ENCODE assay signal across 25 cellular contexts in the genomic region with DNA sequence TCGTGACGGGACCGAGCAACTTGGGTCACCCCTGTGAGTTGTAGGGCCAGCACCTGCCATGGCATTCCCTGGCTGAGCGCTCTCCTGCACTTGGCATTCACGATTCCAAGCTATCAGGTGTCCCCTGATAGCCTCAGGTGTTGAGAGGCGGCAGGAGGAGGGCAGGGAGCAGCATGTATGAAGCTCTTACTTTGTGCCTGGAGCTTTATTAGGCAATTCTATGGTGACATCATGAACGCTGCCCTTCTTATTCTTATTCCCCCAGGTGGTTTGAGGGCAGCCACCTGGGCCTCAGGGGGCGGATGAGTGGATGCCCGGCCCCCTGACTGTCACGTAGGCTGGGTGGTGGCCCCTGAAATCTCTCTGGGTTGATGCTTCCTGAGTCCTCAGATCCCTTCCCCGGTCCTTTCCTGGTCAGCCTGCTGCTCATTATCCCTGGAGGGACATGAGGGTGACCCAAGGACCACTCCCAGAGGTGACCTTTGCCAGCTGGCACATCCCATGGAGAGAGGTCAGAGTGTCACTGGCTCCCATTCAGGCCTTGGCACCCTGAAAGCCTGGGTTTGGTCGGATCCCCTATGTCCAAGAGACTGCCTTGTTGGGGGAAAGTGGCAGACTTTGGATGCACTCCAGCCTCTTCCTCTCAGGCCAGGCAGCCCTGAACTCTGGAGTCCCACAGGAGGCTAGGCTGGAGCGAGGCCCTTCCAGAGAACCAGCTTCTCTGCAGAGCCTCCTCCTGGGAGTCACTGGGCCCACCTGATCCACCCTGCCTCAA. TPM values are rescaled to one million over a fixed set of nuclear protein-coding genes. Genes with fewer than 3 reads are reported as not detected.
A peak's percentile ranks its signal among the peaks of the same experiment; 100 is the strongest.
DNase-seq lines count a peak whose midpoint lies in the region; ATAC-seq and TF ChIP-seq lines count a peak whose summit lies in the region.
"Had no signal": no experiment of that assay in that cellular context is flagged by ENCODE, and none has a peak within 500 bp of the region (broad histone marks: within the 10 kb centered on the region; RNA-seq: fewer than 3 reads in every experiment).

No MANE protein-coding gene starts in this region.

- H3K27me3 Mint-ChIP-seq in H9 (ENCODE audit: low read depth): no peaks in the 10 kb centered on the region; the same call in 1 of the 2 replicates
- H3K27me3 Mint-ChIP-seq: activated T-helper 17 cell treated with anti-CD3 and anti-CD28 coated beads, Interleukin-2, amount 50 U/mL, for 72 hours; CD4-positive, alpha-beta T cell; naive B cell; T-helper 17 cell had no signal

- H3K56ac ChIP-seq in H9 (ENCODE audit: insufficient read length, low read depth, low read length): no peak overlapping the region

- H2AK5ac ChIP-seq in H9 (ENCODE audit: insufficient read length, low read length): no peak overlapping the region

- no peak overlapping the region for H3T11ph ChIP-seq in H9 (ENCODE audit: low read length)

- no peak overlapping the region for H2AFZ ChIP-seq in H9 (ENCODE audit: low read length)

- no peak for TF ChIP-seq POLR2A in sigmoid colon (IDR thresholded peaks at IDR 0.05)

- H3K27ac ChIP-seq in BLaER1: peak overlapping the region; percentile 41
- H3K27ac ChIP-seq in H9 (ENCODE audit: insufficient read length, low read depth, low read length): no peak overlapping the region
- H3K27ac ChIP-seq in coronary artery: peak overlapping the region; percentile 56 to 71
- peak overlapping the region in 3 of 4 donors; percentile 25 to 57 (median 49) for H3K27ac ChIP-seq in sigmoid colon
- no peak overlapping the region for H3K27ac ChIP-seq in upper lobe of right lung
- no peak overlapping the region for H3K27ac ChIP-seq in lower lobe of right lung
- H3K27ac ChIP-seq: SJSA1 had no signal

- H3K4me1 Mint-ChIP-seq in H9: peaks cover 15 to 34% of the 10 kb centered on the region in 2 experiments

- TF ChIP-seq EP300 in sigmoid colon (IDR thresholded peaks at IDR 0.05): no peak

- H3K4me1 ChIP-seq in BLaER1 (peaks cover 72% of the 10 kb centered on the region), H9 (ENCODE audit: insufficient read depth, low read length) (no peaks in the 10 kb centered on the region), sigmoid colon (peaks cover 0 to 90% (median 64%) of the 10 kb centered on the region in 4 donors), upper lobe of right lung (peaks cover 12% of the 10 kb centered on the region), lower lobe of right lung (peaks cover 16% of the 10 kb centered on the region)

- no peak overlapping the region for H2BK20ac ChIP-seq in H9 (ENCODE audit: low read depth, low read length, poor library complexity, severe bottlenecking)

- no peak overlapping the region for H2BK5ac ChIP-seq in H9 (ENCODE audit: insufficient read length, low read length)

- H3K14ac ChIP-seq in H9 (ENCODE audit: insufficient read depth, low read length): no peak overlapping the region; the same call in 1 of the 2 replicates

- no peak overlapping the region for H2BK120ac ChIP-seq in H9 (ENCODE audit: low read depth, low read length, poor library complexity, severe bottlenecking)

- H3K9ac ChIP-seq in BLaER1 (0 out of 2 replicates have a peak overlapping the region, but pooled peaks have one; percentile 38), H9 (ENCODE audit: extremely low read depth, insufficient read length, low read length) (no peak overlapping the region)

- intact Hi-C loops in sigmoid colon (cut with DNase I): no loop called here
- intact Hi-C loops in upper lobe of right lung (cut with DNase I): no loop called here
- intact Hi-C loops in lower lobe of right lung (cut with DNase I): no loop called here

- H3K18ac ChIP-seq in H9 (ENCODE audit: insufficient read length, low read depth, low read length): peak overlapping the region; percentile 31

- peak overlapping the region; percentile 87 for H3K4me2 ChIP-seq in BLaER1
- no peak overlapping the region for H3K4me2 ChIP-seq in H9 (ENCODE audit: insufficient read depth, insufficient read length, low read length)

- peaks cover 6% of the 10 kb centered on the region for H3K9me3 ChIP-seq in BLaER1
- H3K9me3 ChIP-seq in H9 (ENCODE audit: control insufficient read depth, low read depth, low read length): no peaks in the 10 kb centered on the region
- H3K9me3 ChIP-seq in sigmoid colon: no peaks in the 10 kb centered on the region
- no peaks in the 10 kb centered on the region for H3K9me3 ChIP-seq in upper lobe of right lung
- no peaks in the 10 kb centered on the region for H3K9me3 ChIP-seq in lower lobe of right lung
- H3K9me3 ChIP-seq: HAP-1, MG63, SJSA1 had no signal

- H3K36me3 ChIP-seq in BLaER1 (no peaks in the 10 kb centered on the region), sigmoid colon (peaks cover 0 to 9% (median 0%) of the 10 kb centered on the region in 4 donors), upper lobe of right lung (no peaks in the 10 kb centered on the region), lower lobe of right lung (no peaks in the 10 kb centered on the region)
- H3K36me3 ChIP-seq: HAP-1, MG63 had no signal

- H4K5ac ChIP-seq in H9 (ENCODE audit: insufficient read length, low read depth, low read length): no peak overlapping the region

- no peak for TF ChIP-seq CTCF in H9 (conservative IDR thresholded peaks at IDR 0.05)
- no peak for TF ChIP-seq CTCF in coronary artery (IDR thresholded peaks at IDR 0.05)
- TF ChIP-seq CTCF in sigmoid colon (IDR thresholded peaks at IDR 0.05): no peak
- TF ChIP-seq CTCF in upper lobe of right lung (IDR thresholded peaks at IDR 0.05): no peak
- TF ChIP-seq CTCF in lower lobe of right lung (IDR thresholded peaks at IDR 0.05): no peak

- H3K4ac ChIP-seq in H9 (ENCODE audit: low read depth, low read length): no peak overlapping the region; the same call in 1 of the 2 replicates

- no peaks in the 10 kb centered on the region for H3K79me2 ChIP-seq in H9 (ENCODE audit: insufficient read depth, low read length)

- DNase-seq in H9 (no peak), coronary artery (ENCODE audit: low spot score) (no peak), sigmoid colon (no peak), upper lobe of right lung (no peak), lower lobe of right lung (no peak)
- DNase-seq: activated CD4-positive, alpha-beta T cell treated with anti-CD3 and anti-CD28 coated beads, Interleukin-2, amount 50 U/mL, for 1 hour; CD4-positive, alpha-beta T cell; DMS 273 treated with DMSO at 0.1 percent for 48 hours; effector CD8-positive, alpha-beta T cell; GDM1; kidney glomerular epithelial cell; MG63; naive B cell; NCI-H1436; NCI-H2227 treated with DMSO at 0.1 percent for 48 hours; occipital lobe; stimulated activated CD4-positive, alpha-beta T cell treated with anti-CD3 and anti-CD28 coated beads, Interleukin-4, amount 100 ng/mL, for 24 hours; stimulated activated naive CD4-positive, alpha-beta T cell treated with Interleukin-2 at 50 U/mL for 16 hours; T-helper 17 cell had no signal

- no peaks in the 10 kb centered on the region for H3K23me2 ChIP-seq in H9 (ENCODE audit: insufficient read length, low read depth, low read length, poor library complexity, severe bottlenecking)

- peaks cover 0 to 8% (median 0%) of the 10 kb centered on the region in 3 experiments; a peak in 2 of 7 replicates for H3K36me3 Mint-ChIP-seq in H9 (ENCODE audit: insufficient read depth in 1 of 3, low read depth in 3 of 3)
- H3K36me3 Mint-ChIP-seq: activated naive CD4-positive, alpha-beta T cell treated with anti-CD3 and anti-CD28 coated beads, Interleukin-2, amount 50 U/mL, for 72 hours had no signal

- H4K20me1 ChIP-seq in BLaER1 (peaks cover 53% of the 10 kb centered on the region), H9 (ENCODE audit: control insufficient read depth, insufficient read depth, insufficient read length) (no peaks in the 10 kb centered on the region)

- H3K23ac ChIP-seq in H9 (ENCODE audit: insufficient read length, low read depth, low read length): no peak overlapping the region

- H3K27me3 ChIP-seq in BLaER1 (no peaks in the 10 kb centered on the region), H9 (ENCODE audit: insufficient read depth, low read length) (no peaks in the 10 kb centered on the region), sigmoid colon (no peaks in the 10 kb centered on the region), upper lobe of right lung (no peaks in the 10 kb centered on the region), lower lobe of right lung (ENCODE audit: low read depth) (no peaks in the 10 kb centered on the region)
- H3K27me3 ChIP-seq: MG63, SJSA1 had no signal

- no peak overlapping the region for H3K4me3 ChIP-seq in BLaER1
- peak overlapping the region; percentile 9 for H3K4me3 ChIP-seq in coronary artery
- no peak overlapping the region for H3K4me3 ChIP-seq in sigmoid colon
- H3K4me3 ChIP-seq in upper lobe of right lung: no peak overlapping the region
- no peak overlapping the region for H3K4me3 ChIP-seq in lower lobe of right lung
- H3K4me3 ChIP-seq: HAP-1, MG63, SJSA1 had no signal

- no peak for ATAC-seq in GM19463 (IDR thresholded peaks at IDR 0.05; ENCODE audit: unreplicated experiment)
- ATAC-seq in upper lobe of right lung: no peak
- no peak for ATAC-seq in lower lobe of right lung
- ATAC-seq: activated T-helper 17 cell treated with anti-CD3 and anti-CD28 coated beads, Interleukin-2, amount 50 U/mL, for 72 hours; T-helper 17 cell had no signal

- no peak overlapping the region for H2BK15ac ChIP-seq in H9 (ENCODE audit: low read depth, low read length)

- no peak overlapping the region for H3K27ac Mint-ChIP-seq in H9
- H3K27ac Mint-ChIP-seq: activated T-helper 17 cell treated with anti-CD3 and anti-CD28 coated beads, Interleukin-2, amount 50 U/mL, for 72 hours; CD4-positive, alpha-beta T cell; T-helper 17 cell had no signal

- no peak overlapping the region for H4K8ac ChIP-seq in H9 (replicated peaks; ENCODE audit: insufficient read length, low read depth, low read length)

- no peak overlapping the region for H2BK12ac ChIP-seq in H9 (ENCODE audit: insufficient read length, low read depth, low read length)

- no peak overlapping the region for H3K4me3 Mint-ChIP-seq in H9
- H3K4me3 Mint-ChIP-seq: activated T-helper 17 cell treated with anti-CD3 and anti-CD28 coated beads, Interleukin-2, amount 50 U/mL, for 72 hours; CD4-positive, alpha-beta T cell; naive B cell; T-helper 17 cell had no signal

- WGBS in H9 (ENCODE audit: extremely low coverage, insufficient read length, low lambda C conversion rate): no CpG with 5 or more reads among the region's 13 CpGs
- whole genome bisulfite sequencing in sigmoid colon, 2 donors: 89 to 92% methylated on average over 13 of the region's 13 CpGs

- H4K91ac ChIP-seq in H9 (ENCODE audit: insufficient read length, low read depth, low read length): no peak overlapping the region

- peaks cover 3 to 8% of the 10 kb centered on the region in 2 experiments; a peak in 2 of 5 replicates for H3K9me3 Mint-ChIP-seq in H9
- H3K9me3 Mint-ChIP-seq: activated naive CD4-positive, alpha-beta T cell treated with anti-CD3 and anti-CD28 coated beads, Interleukin-2, amount 50 U/mL, for 72 hours; activated T-helper 17 cell treated with anti-CD3 and anti-CD28 coated beads, Interleukin-2, amount 50 U/mL, for 72 hours; CD4-positive, alpha-beta T cell had no signal

- H3K79me1 ChIP-seq in H9 (ENCODE audit: insufficient read depth, low read depth, low read length, poor library complexity, severe bottlenecking): no peaks in the 10 kb centered on the region

RNA-seq across cellular contexts. Expression of gene SPSB1, which starts 51.9 kb away (rescaled TPM):
- 2.7 and 2.9 TPM in 2 replicates for total RNA-seq in H9 (2021)
- 10 to 100 TPM; 17.4 to 34.3 (median 24.1) TPM for total RNA-seq in sigmoid colon
- polyA plus RNA-seq in sigmoid colon: 10 to 100 TPM; 25.7 to 31.2 (median 26.4) TPM
- 29.0 TPM for total RNA-seq in upper lobe of right lung
- 14.7 TPM for total RNA-seq in lower lobe of right lung

Comparison
In these comparisons a context has a peak if more than half of its experiments do, and no peak if none do; other contexts are left out.
1. H3K27ac ChIP-seq: peak in BLaER1 (single experiment), coronary artery (2 of 2) and sigmoid colon (3 of 4); none in H9 (single experiment), upper lobe of right lung (single experiment) and lower lobe of right lung (single experiment).